ENCODE assay signal across 9 cellular contexts in the genomic region with DNA sequence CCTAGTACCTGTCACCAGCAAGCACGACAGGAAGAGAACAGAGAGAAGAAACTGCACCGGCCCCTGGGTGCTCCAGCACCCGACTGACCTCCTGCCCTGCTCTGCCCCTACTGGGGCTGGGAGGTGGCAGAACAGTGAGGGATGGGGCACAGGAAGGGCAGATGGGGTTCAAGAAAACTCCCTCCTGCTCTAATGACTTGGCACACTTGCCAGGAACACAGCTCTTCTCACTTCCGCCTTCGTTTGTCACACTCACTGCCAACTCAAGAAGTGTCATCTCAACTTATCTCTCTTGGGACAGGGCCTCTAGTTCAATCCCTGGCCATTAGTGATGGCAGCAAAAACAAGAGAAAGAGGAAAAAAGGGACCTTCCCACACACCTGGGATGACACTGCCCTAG. TPM values are rescaled to one million over a fixed set of nuclear protein-coding genes. Genes with fewer than 3 reads are reported as not detected.
DNase-seq lines count a peak whose midpoint lies in the region; ATAC-seq and TF ChIP-seq lines count a peak whose summit lies in the region.
"Had no signal": no experiment of that assay in that cellular context is flagged by ENCODE, and none has a peak within 500 bp of the region (broad histone marks: within the 10 kb centered on the region; RNA-seq: fewer than 3 reads in every experiment).

No MANE protein-coding gene starts in this region.

- 55 to 80% methylated on average over 2 to 5 of the region's 5 CpGs for WGBS in transverse colon (ENCODE audit: low coverage in 1 of 2), 2 donors

- DNase-seq in CD8-positive, alpha-beta T cell, result no peak
- DNase-seq in activated CD8-positive, alpha-beta T cell treated with anti-CD3 and anti-CD28 coated beads for 36 hours, result peak; percentile 14
- DNase-seq in natural killer cell, result peak; percentile 31
- DNase-seq in foreskin melanocyte, result no peak
- no peak for DNase-seq in NCI-H82 treated with DMSO at 0.1 percent for 48 hours (lab: John Stamatoyannopoulos, UW; ENCODE audit: unreplicated experiment)
- no peak for DNase-seq in transverse colon
- DNase-seq: NCI-H446 treated with DMSO at 0.1 percent for 48 hours had no signal

- H3K4me3 Mint-ChIP-seq in CD8-positive, alpha-beta T cell, result peak overlapping the region; percentile 76
- H3K4me3 Mint-ChIP-seq in activated CD8-positive, alpha-beta T cell treated with anti-CD3 and anti-CD28 coated beads for 36 hours, result peak overlapping the region; percentile 32
- peak overlapping the region; percentile 59 for H3K4me3 Mint-ChIP-seq in natural killer cell

- H3K9me3 Mint-ChIP-seq in CD8-positive, alpha-beta T cell, result no peaks in the 10 kb centered on the region
- no peaks in the 10 kb centered on the region for H3K9me3 Mint-ChIP-seq in activated CD8-positive, alpha-beta T cell treated with anti-CD3 and anti-CD28 coated beads for 36 hours
- peaks cover 0 to 3% of the 10 kb centered on the region in 2 donors for H3K9me3 Mint-ChIP-seq in natural killer cell

- intact Hi-C loops in CD8-positive, alpha-beta T cell (cut with DNase I, micrococcal nuclease), result loop anchor here (1.0 kb wide), 3 partner anchors 67 to 219 kb away; partner anchors contain the start of gene ERN1 (in 1 of the 2)
- intact Hi-C loops in activated CD8-positive, alpha-beta T cell treated with anti-CD3 and anti-CD28 coated beads for 36 hours (cut with micrococcal nuclease), result loop anchor here (5.0 kb wide), 1 partner anchor 69 kb away; the partner anchor contains the start of gene ERN1
- intact Hi-C loops in natural killer cell (cut with micrococcal nuclease), result loop anchor here (1.0 to 2.0 kb wide), 2 partner anchors 38 to 67 kb away; partner anchors contain the start of gene ERN1
- intact Hi-C loops in transverse colon (cut with DNase I; ENCODE audit: low total_unique reads), result loop anchor here (10.0 kb wide), 1 partner anchor 72 kb away; the partner anchor contains the start of gene ERN1

- no peak overlapping the region for H3K4me3 ChIP-seq in CD8-positive, alpha-beta T cell (ENCODE audit: low read depth, low read length)
- no peak overlapping the region for H3K4me3 ChIP-seq in transverse colon

- H3K4me1 Mint-ChIP-seq in CD8-positive, alpha-beta T cell (ENCODE audit: low read depth), result peaks cover 71% of the 10 kb centered on the region
- H3K4me1 Mint-ChIP-seq in activated CD8-positive, alpha-beta T cell treated with anti-CD3 and anti-CD28 coated beads for 36 hours (ENCODE audit: low read depth), result peaks cover 74% of the 10 kb centered on the region
- H3K4me1 Mint-ChIP-seq in natural killer cell, result peaks cover 49 to 96% of the 10 kb centered on the region in 2 donors

- TF ChIP-seq CTCF in CD8-positive, alpha-beta T cell (IDR thresholded peaks at IDR 0.05), result no peak
- TF ChIP-seq CTCF in activated CD8-positive, alpha-beta T cell treated with anti-CD3 and anti-CD28 coated beads for 36 hours (IDR thresholded peaks at IDR 0.05), result no peak
- TF ChIP-seq CTCF in natural killer cell (IDR thresholded peaks at IDR 0.05) (no peak), transverse colon (IDR thresholded peaks at IDR 0.05) (no peak)

- no peak for ATAC-seq in CD8-positive, alpha-beta T cell
- ATAC-seq in GM21381 (IDR thresholded peaks at IDR 0.05; ENCODE audit: unreplicated experiment) (peak; percentile 45), natural killer cell (peak; percentile 51 to 72 (median 70)), GM19455 (IDR thresholded peaks at IDR 0.05; ENCODE audit: unreplicated experiment) (no peak)
- ATAC-seq in activated CD8-positive, alpha-beta T cell treated with anti-CD3 and anti-CD28 coated beads for 36 hours, result no peak

- no peaks in the 10 kb centered on the region for H3K27me3 Mint-ChIP-seq in CD8-positive, alpha-beta T cell (ENCODE audit: low read depth)
- H3K27me3 Mint-ChIP-seq in activated CD8-positive, alpha-beta T cell treated with anti-CD3 and anti-CD28 coated beads for 36 hours, result no peaks in the 10 kb centered on the region
- no peaks in the 10 kb centered on the region for H3K27me3 Mint-ChIP-seq in natural killer cell (ENCODE audit: low read depth in 2 of 2)

- H3K4me1 ChIP-seq in CD8-positive, alpha-beta T cell (ENCODE audit: insufficient read depth, low read length), result peaks cover 31% of the 10 kb centered on the region
- H3K4me1 ChIP-seq in transverse colon, result peaks cover 0 to 16% (median 6%) of the 10 kb centered on the region in 4 donors

- H3K36me3 Mint-ChIP-seq in CD8-positive, alpha-beta T cell, result peaks cover 81% of the 10 kb centered on the region
- peaks cover 50% of the 10 kb centered on the region for H3K36me3 Mint-ChIP-seq in activated CD8-positive, alpha-beta T cell treated with anti-CD3 and anti-CD28 coated beads for 36 hours (ENCODE audit: low read depth)
- H3K36me3 Mint-ChIP-seq in natural killer cell, result peaks cover 9% of the 10 kb centered on the region

- TF ChIP-seq EP300 in transverse colon (IDR thresholded peaks at IDR 0.05; ENCODE audit: low read depth), result no peak

- H3K36me3 ChIP-seq in CD8-positive, alpha-beta T cell (ENCODE audit: insufficient read depth, low read length), result no peaks in the 10 kb centered on the region
- peaks cover 0 to 10% (median 2%) of the 10 kb centered on the region in 4 donors for H3K36me3 ChIP-seq in transverse colon

- no peak for TF ChIP-seq POLR2A in transverse colon (IDR thresholded peaks at IDR 0.05)

- peak overlapping the region; percentile 75 for H3K27ac Mint-ChIP-seq in CD8-positive, alpha-beta T cell
- H3K27ac Mint-ChIP-seq in activated CD8-positive, alpha-beta T cell treated with anti-CD3 and anti-CD28 coated beads for 36 hours, result peak overlapping the region; percentile 78
- peak overlapping the region; percentile 90 to 97 for H3K27ac Mint-ChIP-seq in natural killer cell

- in situ Hi-C loops in transverse colon (cut with MboI; ENCODE audit: low pct_ligation_motif_present in 1 of 4, low pct_unique_long_range_greater_than_20kb in 1 of 4, low sequenced_read_pairs in 3 of 4), result loop anchor here in 2 of 4 donors (10.0 to 25.0 kb wide), 2 partner anchors 72 to 224 kb away; partner anchors contain the start of gene ERN1 (in 2 of the 2)

- no peak overlapping the region for H3K27ac ChIP-seq in CD8-positive, alpha-beta T cell (ENCODE audit: low read depth, low read length)
- peak overlapping the region in 2 of 4 donors; percentile 64 to 72 for H3K27ac ChIP-seq in transverse colon

- POLR2A ChIA-PET in CD8-positive, alpha-beta T cell (lab: Charles Lee), result interaction anchor here (0.6 to 5.1 kb wide), 10 partner anchors 13 to 86 kb away, joined by 3 to 28 read pairs (median 6); partner anchors contain the start of gene ERN1
- POLR2A ChIA-PET in activated CD8-positive, alpha-beta T cell treated with anti-CD3 and anti-CD28 coated beads for 36 hours (lab: Charles Lee), result interaction anchor here (0.6 to 5.1 kb wide), 7 partner anchors 11 to 83 kb away, joined by 3 to 27 read pairs (median 3); partner anchors contain the start of gene ERN1

- H3K27me3 ChIP-seq in CD8-positive, alpha-beta T cell (ENCODE audit: insufficient read depth, low read length), result no peaks in the 10 kb centered on the region
- no peaks in the 10 kb centered on the region for H3K27me3 ChIP-seq in transverse colon

- no peaks in the 10 kb centered on the region for H3K9me3 ChIP-seq in CD8-positive, alpha-beta T cell (ENCODE audit: low read length)
- H3K9me3 ChIP-seq in transverse colon, result no peaks in the 10 kb centered on the region

- CTCF ChIA-PET in CD8-positive, alpha-beta T cell (lab: Charles Lee), result interaction anchor here (0.7 to 12.9 kb wide), 23 partner anchors 9 to 202 kb away, joined by 3 to 220 read pairs (median 6); partner anchors contain the start of genes ERN1 and GH1
- CTCF ChIA-PET in activated CD8-positive, alpha-beta T cell treated with anti-CD3 and anti-CD28 coated beads for 36 hours (lab: Charles Lee), result interaction anchor here (0.6 to 12.8 kb wide), 27 partner anchors 9 to 229 kb away, joined by 3 to 228 read pairs (median 5); partner anchors contain the start of gene ERN1

RNA-seq across cellular contexts. Expression of gene ICAM2, which starts 42.7 kb away (rescaled TPM):
- 10 to 100 TPM; 38.0 to 38.7 TPM for total RNA-seq in CD8-positive, alpha-beta T cell
- 10 to 100 TPM; 53.3 to 53.7 TPM for total RNA-seq in activated CD8-positive, alpha-beta T cell treated with anti-CD3 and anti-CD28 coated beads for 36 hours
- total RNA-seq in natural killer cell, result 10 to 100 TPM; 73.2 to 91.0 (median 78.0) TPM
- total RNA-seq in transverse colon, result 10 to 100 TPM in 1 of 4 donors, 1 to 10 TPM in 2, not detected in 1; 6.4 to 24.3 (median 9.3) TPM

Comparison
In these comparisons a context has a peak if more than half of its experiments do, and no peak if none do; other contexts are left out.
1. ATAC-seq: peak in GM21381 (single experiment) and natural killer cell (3 of 3); none in CD8-positive, alpha-beta T cell (single experiment), activated CD8-positive, alpha-beta T cell treated with anti-CD3 and anti-CD28 coated beads for 36 hours (single experiment) and GM19455 (single experiment).
2. DNase-seq: peak in activated CD8-positive, alpha-beta T cell treated with anti-CD3 and anti-CD28 coated beads for 36 hours (single experiment) and natural killer cell (single experiment); none in CD8-positive, alpha-beta T cell (0 of 7), foreskin melanocyte (single experiment), NCI-H82 treated with DMSO at 0.1 percent for 48 hours (single experiment) and transverse colon (single experiment).
3. Peak in every context shown above with its lines, with median percentiles within 50 percentile points of each other: H3K27ac Mint-ChIP-seq and H3K4me3 Mint-ChIP-seq.